1 cellular context compared by ENCODE assay signal in genomic region chr1:3811595-3811911, GRCh38.
TF ChIP-seq lines count a peak whose summit lies in the region.

No MANE protein-coding gene starts in this region.

TF ChIP-seq in HepG2, 621 proteins besides CTCF, POLR2A, EP300 and RAD21:
- TF ChIP-seq HNF1B (CRISPR knock-in tag; IDR thresholded peaks at IDR 0.05): no peak
- no peak for TF ChIP-seq ZNF777 (CRISPR knock-in tag; IDR thresholded peaks at IDR 0.05)
